8 cellular contexts compared by ENCODE assay signal in genomic region chr9:83920942-83921707, GRCh38. TPM values are rescaled to one million over a fixed set of nuclear protein-coding genes. Genes with fewer than 3 reads are reported as not detected.
DNase-seq lines count a peak whose midpoint lies in the region; ATAC-seq and TF ChIP-seq lines count a peak whose summit lies in the region.

TSS of gene KIF27 (minus strand) at chr9:83921432. CDS start at chr9:83915591, 5,841 bp downstream.

- DNase-seq in BJ (ENCODE audit: low read depth) = peak; percentile 83
- DNase-seq in GM19238 (ENCODE audit: insufficient read length, low spot score) = peak; percentile 88
- peak; percentile 91 for DNase-seq in NCI-H510A (lab: John Stamatoyannopoulos, UW)
- peak; percentile 96 to 98 for DNase-seq in activated CD4-positive, alpha-beta T cell treated with anti-CD3 and anti-CD28 coated beads for 24 hours (ENCODE audit: low read depth in 2 of 2)
- peak; percentile 100 for DNase-seq in chondrocyte (ENCODE audit: low spot score)
- DNase-seq in kidney glomerular epithelial cell (lab: John Stamatoyannopoulos, UW) = peak; percentile 94
- peak; percentile 91 to 97 for DNase-seq in stimulated activated CD4-positive, alpha-beta T cell treated with anti-CD3 and anti-CD28 coated beads, Interleukin-15, amount 100 ng/mL, for 48 hours (ENCODE audit: low read depth in 2 of 2)

- peak within 1 kb of the TSS; percentile 96 for H3K27ac Mint-ChIP-seq in chondrocyte (ENCODE audit: unreplicated experiment)

- H3K4me3 Mint-ChIP-seq in chondrocyte (ENCODE audit: unreplicated experiment) = peak within 1 kb of the TSS; percentile 86

- no peaks in the 10 kb centered on the region for H3K27me3 Mint-ChIP-seq in chondrocyte (ENCODE audit: low read depth)

- CTCF ChIA-PET in BJ (lab: Yijun Ruan, JAX) = interaction anchor here (0.6 to 3.0 kb wide), 12 partner anchors 10 to 464 kb away, joined by 3 to 13 read pairs (median 3); no protein-coding TSS in a partner anchor

- no peaks in the 10 kb centered on the region for H3K27me3 ChIP-seq in BJ (ENCODE audit: control insufficient read depth, insufficient read depth, low read length)

- peak; percentile 91 for ATAC-seq in HG03439 (IDR thresholded peaks at IDR 0.05; ENCODE audit: unreplicated experiment)

- POLR2A ChIA-PET in BJ (lab: Charles Lee) = interaction anchor here (0.7 to 1.2 kb wide), 2 partner anchors 36 to 56 kb away, joined by 5 to 7 read pairs; no protein-coding TSS in a partner anchor

- no peaks in the 10 kb centered on the region for H3K36me3 ChIP-seq in BJ (ENCODE audit: control insufficient read depth, insufficient read depth, low read length)

- H3K4me1 Mint-ChIP-seq in chondrocyte (ENCODE audit: low read depth) = peaks cover 12% of the 10 kb centered on the region

- H3K9me3 Mint-ChIP-seq in chondrocyte (ENCODE audit: low read depth) = no peaks in the 10 kb centered on the region

- TF ChIP-seq CTCF in BJ (IDR thresholded peaks at IDR 0.05; ENCODE audit: insufficient read depth, low read depth, low read length) (peak; percentile 40; the same call in 1 of the 2 replicates), chondrocyte (IDR thresholded peaks at IDR 0.05) (peak; percentile 82)

- peak within 1 kb of the TSS; percentile 73 for H3K4me3 ChIP-seq in BJ (ENCODE audit: low read depth, low read length)

- no peaks in the 10 kb centered on the region for H3K36me3 Mint-ChIP-seq in chondrocyte (ENCODE audit: low read depth)

RNA-seq across cellular contexts. Expression of gene KIF27, which starts in this region (rescaled TPM):
- polyA plus RNA-seq in BJ (2011; rRNA removed) = 0.54 and 1.5 TPM in 2 replicates
- 0.77 and 1.6 TPM in 2 replicates for polyA minus RNA-seq in BJ (2011; rRNA and poly(A)+ RNA removed)
- 2.7 to 4.4 TPM (median 3.1 TPM) in 3 replicates for total RNA-seq in chondrocyte

Comparison
In these comparisons a context has a peak if more than half of its experiments do, and no peak if none do; other contexts are left out.
1. Peak in every context shown above with its lines: DNase-seq, ATAC-seq and H3K4me3 ChIP-seq.